In genomic region chr3:111605016-111605415, GRCh38 we compare ENCODE assay signal across 15 cellular contexts. TPM values are rescaled to one million over a fixed set of nuclear protein-coding genes. Genes with fewer than 3 reads are reported as not detected.
DNase-seq lines count a peak whose midpoint lies in the region; ATAC-seq, FAIRE-seq and TF ChIP-seq lines count a peak whose summit lies in the region.
"Had no signal": no experiment of that assay in that cellular context is flagged by ENCODE, and none has a peak within 500 bp of the region (broad histone marks: within the 10 kb centered on the region; RNA-seq: fewer than 3 reads in every experiment).

No MANE protein-coding gene starts in this region.

- H3K27me3 ChIP-seq in IMR-90 (ENCODE audit: control insufficient read depth, insufficient read depth, low read length): no peaks in the 10 kb centered on the region
- H3K27me3 ChIP-seq in bronchial epithelial cell (ENCODE audit: control insufficient read depth, insufficient read depth, low read length): no peaks in the 10 kb centered on the region
- H3K27me3 ChIP-seq: tibial artery had no signal

- H3K4me1 ChIP-seq in IMR-90 (ENCODE audit: control insufficient read depth, insufficient read depth, low read length): peaks cover 8% of the 10 kb centered on the region
- H3K4me1 ChIP-seq: tibial artery had no signal

- no peak overlapping the region for H4K8ac ChIP-seq in IMR-90 (ENCODE audit: low read depth in 2 of 2, low read length in 2 of 2)

- H3K4me3 Mint-ChIP-seq in activated naive CD4-positive, alpha-beta T cell treated with anti-CD3 and anti-CD28 coated beads for 36 hours: peak overlapping the region; percentile 53
- no peak overlapping the region for H3K4me3 Mint-ChIP-seq in T-cell

- H3K79me1 ChIP-seq in IMR-90 (ENCODE audit: low read depth in 1 of 2, low read length in 2 of 2): no peaks in the 10 kb centered on the region

- intact Hi-C loops in activated naive CD4-positive, alpha-beta T cell treated with anti-CD3 and anti-CD28 coated beads for 36 hours (cut with micrococcal nuclease): loop anchor here (1.0 to 5.0 kb wide), 4 partner anchors 58 to 894 kb away; partner anchors contain the start of genes BTLA, CD200 and CD96
- intact Hi-C loops in IMR-90 (cut with micrococcal nuclease): no loop called here

- no peak for TF ChIP-seq RAD21 in IMR-90 (IDR thresholded peaks at IDR 0.05; ENCODE audit: low read length)

- H2BK5ac ChIP-seq in IMR-90 (ENCODE audit: low read depth, low read length, poor library complexity, severe bottlenecking): peak overlapping the region; percentile 24

- peak overlapping the region; percentile 97 for H3K27ac Mint-ChIP-seq in activated naive CD4-positive, alpha-beta T cell treated with anti-CD3 and anti-CD28 coated beads for 36 hours
- peak overlapping the region in 1 of 2 donors; percentile 56 for H3K27ac Mint-ChIP-seq in T-cell

- dilution Hi-C loops in IMR-90 (cut with HindIII; ENCODE audit: low sequenced_read_pairs, unreplicated experiment): no loop called here

- POLR2A ChIA-PET in IMR-90 (lab: Charles Lee; ENCODE audit: unreplicated experiment): no interaction called here
- POLR2A ChIA-PET in T-cell (lab: Charles Lee): no interaction called here

- H3K4me3 ChIP-seq in IMR-90 (ENCODE audit: insufficient read depth, low read depth, low read length) (no peak overlapping the region), bronchial epithelial cell (ENCODE audit: low read depth, low read length) (no peak overlapping the region)
- H3K4me3 ChIP-seq: tibial artery had no signal

- peak; percentile 53 for DNase-seq in activated naive CD4-positive, alpha-beta T cell treated with anti-CD3 and anti-CD28 coated beads for 36 hours
- DNase-seq in activated naive CD4-positive, alpha-beta T cell treated with anti-CD3 and anti-CD28 coated beads, Interleukin-2, amount 50 U/mL, for 16 hours: no peak
- DNase-seq in IMR-90 (peak; percentile 83), bronchial epithelial cell (ENCODE audit: low read depth) (peak; percentile 82), T-cell (no peak)
- DNase-seq in stimulated activated naive CD8-positive, alpha-beta T cell treated with anti-CD3 and anti-CD28 coated beads, Interleukin-15, Interleukin-2, amounts not matched to agents 100 U/mL and 50 U/mL, for 24 hours: no peak
- DNase-seq: activated CD4-positive, alpha-beta T cell treated with anti-CD3 and anti-CD28 coated beads, Interleukin-2, amount 50 U/mL, for 1 hour; caudate nucleus; MV-4-11; NCI-H774; tibial artery had no signal

- no peak for TF ChIP-seq POLR2A in IMR-90 (IDR thresholded peaks at IDR 0.05; ENCODE audit: low read depth, low read length)

- no peaks in the 10 kb centered on the region for H3K36me3 ChIP-seq in IMR-90 (ENCODE audit: control insufficient read depth, insufficient read depth, low read length)
- H3K36me3 ChIP-seq in bronchial epithelial cell (ENCODE audit: control insufficient read depth, insufficient read depth, low read length): no peaks in the 10 kb centered on the region
- H3K36me3 ChIP-seq: tibial artery had no signal

- no peak overlapping the region for H2AFZ ChIP-seq in IMR-90 (replicated peaks; ENCODE audit: low read length, poor library complexity)

- CTCF ChIA-PET in activated naive CD4-positive, alpha-beta T cell treated with anti-CD3 and anti-CD28 coated beads for 36 hours (lab: Charles Lee): interaction anchor here (1.2 to 3.0 kb wide), 6 partner anchors 12 to 66 kb away, joined by 3 to 23 read pairs (median 4); no protein-coding TSS in a partner anchor
- CTCF ChIA-PET in IMR-90 (lab: Yijun Ruan, JAX): interaction anchor here (0.8 to 1.7 kb wide), 4 partner anchors 11 to 88 kb away, joined by 3 to 5 read pairs (median 4); no protein-coding TSS in a partner anchor
- CTCF ChIA-PET in T-cell (lab: Charles Lee): interaction anchor here (1.1 to 1.5 kb wide), 2 partner anchors 11 to 14 kb away, joined by 4 to 5 read pairs; no protein-coding TSS in a partner anchor

- no peaks in the 10 kb centered on the region for H4K20me1 ChIP-seq in IMR-90 (ENCODE audit: insufficient read depth, low read length)

- no peak overlapping the region for H3K27ac ChIP-seq in IMR-90 (ENCODE audit: insufficient read depth, low read length)
- H3K27ac ChIP-seq: tibial artery had no signal

- no TSS peak for BruUV-seq in IMR-90 (replicated peaks; lab: Mats Ljungman, UMichigan)

- no peak overlapping the region for H3K56ac ChIP-seq in IMR-90 (ENCODE audit: extremely low read depth, insufficient read depth, low read length)

- H3K14ac ChIP-seq in IMR-90 (replicated peaks; ENCODE audit: low read depth, low read length): no peak overlapping the region

- in situ Hi-C loops in IMR-90 (cut with MboI; ENCODE audit: low sequenced_read_pairs): no loop called here

- H4K91ac ChIP-seq in IMR-90 (ENCODE audit: insufficient read depth, low read depth, low read length): no peak overlapping the region

- no peak overlapping the region for H2AK5ac ChIP-seq in IMR-90 (ENCODE audit: low read depth, low read length)

- no peaks in the 10 kb centered on the region for H3K9me3 Mint-ChIP-seq in activated naive CD4-positive, alpha-beta T cell treated with anti-CD3 and anti-CD28 coated beads for 36 hours
- H3K9me3 Mint-ChIP-seq in T-cell: no peaks in the 10 kb centered on the region

- H2AK9ac ChIP-seq in IMR-90 (replicated peaks; ENCODE audit: low read depth, low read length, poor library complexity): no peak overlapping the region

- TF ChIP-seq CTCF in IMR-90 (conservative IDR thresholded peaks at IDR 0.05; ENCODE audit: low read depth, low read length): no peak
- TF ChIP-seq CTCF in bronchial epithelial cell (IDR thresholded peaks at IDR 0.05; ENCODE audit: insufficient read depth, low read length, severe bottlenecking): no peak

- peaks cover 90% of the 10 kb centered on the region for H3K4me1 Mint-ChIP-seq in activated naive CD4-positive, alpha-beta T cell treated with anti-CD3 and anti-CD28 coated beads for 36 hours (ENCODE audit: low read depth)
- H3K4me1 Mint-ChIP-seq in T-cell: peaks cover 46 to 65% (median 60%) of the 10 kb centered on the region in 3 donors

- H2BK120ac ChIP-seq in IMR-90 (ENCODE audit: low read depth, low read length): no peak overlapping the region

- ATAC-seq in IMR-90 (ENCODE audit: low read depth) (peak; percentile 75), HG02885 (IDR thresholded peaks at IDR 0.05; ENCODE audit: poor library complexity, unreplicated experiment) (no peak), HG02840 (IDR thresholded peaks at IDR 0.05; ENCODE audit: low FRiP score, unreplicated experiment) (no peak), T-cell (replicated peaks in 1 of 4) (no peak)
- peak; percentile 77 for ATAC-seq in stimulated activated naive CD8-positive, alpha-beta T cell treated with anti-CD3 and anti-CD28 coated beads, Interleukin-15, Interleukin-2, amounts not matched to agents 100 U/mL and 50 U/mL, for 24 hours

- peaks cover 30% of the 10 kb centered on the region for H3K36me3 Mint-ChIP-seq in activated naive CD4-positive, alpha-beta T cell treated with anti-CD3 and anti-CD28 coated beads for 36 hours (ENCODE audit: low read depth)
- peaks cover 57% of the 10 kb centered on the region for H3K36me3 Mint-ChIP-seq in T-cell

- H3K4ac ChIP-seq in IMR-90 (ENCODE audit: low read depth, low read length): no peak overlapping the region

- H3K9me3 ChIP-seq in IMR-90 (ENCODE audit: control insufficient read depth, insufficient read depth, low read length): no peaks in the 10 kb centered on the region
- H3K9me3 ChIP-seq: tibial artery had no signal

- H3K18ac ChIP-seq in IMR-90 (ENCODE audit: low read depth, low read length): no peak overlapping the region; the same call in 1 of the 2 replicates

- no peak overlapping the region; the same call in 2 of the 3 replicates for H2BK15ac ChIP-seq in IMR-90 (ENCODE audit: low read depth, low read length)

- no peaks in the 10 kb centered on the region for H3K27me3 Mint-ChIP-seq in activated naive CD4-positive, alpha-beta T cell treated with anti-CD3 and anti-CD28 coated beads for 36 hours (ENCODE audit: low read depth)
- H3K27me3 Mint-ChIP-seq in T-cell: no peaks in the 10 kb centered on the region

- no peak overlapping the region; the same call in 1 of the 2 replicates for H2BK20ac ChIP-seq in IMR-90 (ENCODE audit: low read depth, low read length)

- H3K23ac ChIP-seq in IMR-90 (ENCODE audit: low read depth, low read length): no peak overlapping the region

- H3K9ac ChIP-seq in IMR-90 (ENCODE audit: low read depth, low read length): no peak overlapping the region

- H3K4me2 ChIP-seq in IMR-90 (ENCODE audit: low read depth, low read length): peak overlapping the region; percentile 13; the same call in 1 of the 2 replicates

- H3K9me1 ChIP-seq in IMR-90 (ENCODE audit: insufficient read depth, low read length): no peaks in the 10 kb centered on the region; the same call in 1 of the 2 replicates

- FAIRE-seq in bronchial epithelial cell (lab: Jason Lieb, UNC): no peak

- no peak overlapping the region for H4K5ac ChIP-seq in IMR-90 (ENCODE audit: low read depth, low read length)

TF ChIP-seq in IMR-90, 13 proteins besides CTCF, POLR2A, EP300 and RAD21:
- TF ChIP-seq FOS (IDR thresholded peaks at IDR 0.05; ENCODE audit: low read depth, low read length) (peak; percentile 26; the same call in 1 of the 2 replicates), USF2 (IDR thresholded peaks at IDR 0.05; ENCODE audit: low read depth, low read length) (no peak)
TF ChIP-seq in IMR-90: peak in this region for 1.

RNA-seq across cellular contexts. Expression of gene ZBED2, which starts 9.9 kb away (rescaled TPM):
- 100 to 1,000 TPM; 394 to 397 TPM for total RNA-seq in activated naive CD4-positive, alpha-beta T cell treated with anti-CD3 and anti-CD28 coated beads for 36 hours
- 0.72 and 1.1 TPM in 2 replicates for total RNA-seq in IMR-90 (2012; rRNA removed)
- 0.36 and 0.51 TPM in 2 replicates for polyA plus RNA-seq in IMR-90 (2012; rRNA removed)
- polyA plus RNA-seq in IMR-90 (2012; cell fraction: cytosol; rRNA removed): 0.15 and 0.34 TPM in 2 replicates
- 0.10 and 0.21 TPM in 2 replicates for polyA plus RNA-seq in IMR-90 (2012; cell fraction: nucleus; rRNA removed; ENCODE audit: low replicate concordance)
- 6.3 and 8.2 TPM in 2 replicates for total RNA-seq in bronchial epithelial cell
- total RNA-seq in T-cell: under 1 TPM in 3 of 5 donors, not detected in 2; 0.35 to 0.82 (median 0.73) TPM
- total RNA-seq: H4, mesenteric fat pad had no signal

Comparison
In these comparisons a context has a peak if more than half of its experiments do, and no peak if none do; other contexts are left out.
1. DNase-seq: peak in activated naive CD4-positive, alpha-beta T cell treated with anti-CD3 and anti-CD28 coated beads for 36 hours (single experiment), IMR-90 (single experiment) and bronchial epithelial cell (single experiment); none in activated naive CD4-positive, alpha-beta T cell treated with anti-CD3 and anti-CD28 coated beads, Interleukin-2, amount 50 U/mL, for 16 hours (single experiment), stimulated activated naive CD8-positive, alpha-beta T cell treated with anti-CD3 and anti-CD28 coated beads, Interleukin-15, Interleukin-2, amounts not matched to agents 100 U/mL and 50 U/mL, for 24 hours (single experiment) and T-cell (0 of 34).
2. ATAC-seq: peak in IMR-90 (single experiment) and stimulated activated naive CD8-positive, alpha-beta T cell treated with anti-CD3 and anti-CD28 coated beads, Interleukin-15, Interleukin-2, amounts not matched to agents 100 U/mL and 50 U/mL, for 24 hours (single experiment); none in HG02885 (single experiment), HG02840 (single experiment) and T-cell (0 of 4).
3. RNA of gene ZBED2, which starts 9.9 kb away (total RNA-seq): 394 to 397 TPM in activated naive CD4-positive, alpha-beta T cell treated with anti-CD3 and anti-CD28 coated beads for 36 hours; 6.3 to 8.2 TPM in bronchial epithelial cell, 0.72 to 1.1 TPM in IMR-90 and 0.35 to 0.82 TPM in T-cell; every median in the first group is over 10 times any median in the second.